In genomic region chr1:213681788-213682340, GRCh38 we compare ENCODE assay signal across 20 cellular contexts.
DNase-seq lines count a peak whose midpoint lies in the region; ATAC-seq and TF ChIP-seq lines count a peak whose summit lies in the region.
"Had no signal": no experiment of that assay in that cellular context is flagged by ENCODE, and none has a peak within 500 bp of the region (broad histone marks: within the 10 kb centered on the region; RNA-seq: fewer than 3 reads in every experiment).

No MANE protein-coding gene starts in this region.

- H4K8ac ChIP-seq in neuronal stem cell (ENCODE audit: low read depth, low read length), result no peak overlapping the region

- no peak overlapping the region for H4K91ac ChIP-seq in neuronal stem cell (ENCODE audit: low read depth, low read length, poor library complexity)

- H3K9me3 ChIP-seq in neuronal stem cell (replicated peaks in 1 of 2; ENCODE audit: control insufficient read depth in 2 of 2, insufficient read depth in 1 of 2, low read depth in 1 of 2, low read length in 2 of 2) (peaks cover 0 to 3% of the 10 kb centered on the region in 2 donors), stomach (no peaks in the 10 kb centered on the region)
- H3K9me3 ChIP-seq in CD4-positive, alpha-beta T cell (ENCODE audit: control insufficient read depth, low read length), result no peaks in the 10 kb centered on the region
- H3K9me3 ChIP-seq: BE2C, BLaER1 had no signal

- no peaks in the 10 kb centered on the region for H3K27me3 ChIP-seq in neuronal stem cell (ENCODE audit: control insufficient read depth in 3 of 3, insufficient read depth in 3 of 3, low read depth in 1 of 3, low read length in 3 of 3)
- no peaks in the 10 kb centered on the region for H3K27me3 ChIP-seq in stomach
- H3K27me3 ChIP-seq in CD4-positive, alpha-beta T cell (ENCODE audit: control insufficient read depth, insufficient read depth, low read length), result no peaks in the 10 kb centered on the region
- H3K27me3 ChIP-seq: BE2C, BLaER1 had no signal

- no peak for TF ChIP-seq CTCF in stomach (IDR thresholded peaks at IDR 0.05)
- no peak for TF ChIP-seq CTCF in CD4-positive, alpha-beta T cell (IDR thresholded peaks at IDR 0.05)

- no peak overlapping the region for H2BK12ac ChIP-seq in neuronal stem cell (ENCODE audit: low read length)

- H3K4me3 ChIP-seq in neuronal stem cell (ENCODE audit: low read length in 2 of 2) (no peak overlapping the region), stomach (no peak overlapping the region)
- H3K4me3 ChIP-seq: BLaER1, GM12878 had no signal

- H3K4me3 Mint-ChIP-seq in CD4-positive, alpha-beta T cell, result no peak overlapping the region
- H3K4me3 Mint-ChIP-seq: CD4-positive, alpha-beta memory T cell; CD8-positive, alpha-beta memory T cell had no signal

- no peak overlapping the region for H3K4me2 ChIP-seq in neuronal stem cell (ENCODE audit: insufficient read depth, low read length, poor library complexity, severe bottlenecking)
- H3K4me2 ChIP-seq: BLaER1 had no signal

- no peak overlapping the region for H2BK120ac ChIP-seq in neuronal stem cell (ENCODE audit: low read depth, low read length)

- DNase-seq in neuronal stem cell (ENCODE audit: low spot score) (no peak), C1 segment of cervical spinal cord (lab: John Stamatoyannopoulos, UW) (no peak), stomach (no peak)
- no peak for DNase-seq in CD4-positive, alpha-beta T cell
- DNase-seq: 8988T; ACHN; BE2C; CD4-positive, alpha-beta memory T cell; CD8-positive, alpha-beta memory T cell; DMS 273 treated with DMSO at 0.1 percent for 48 hours; DMS153; DMS53; DMS79; DND-41; EL; GDM1 had no signal

- peak overlapping the region; percentile 57 for H3K9ac ChIP-seq in neuronal stem cell (ENCODE audit: low read depth, low read length, poor library complexity)
- H3K9ac ChIP-seq: BLaER1 had no signal

- H2AFZ ChIP-seq in neuronal stem cell (ENCODE audit: low read length), result no peak overlapping the region

- H3K36me3 ChIP-seq in neuronal stem cell (replicated peaks in 1 of 2; ENCODE audit: control insufficient read depth in 2 of 2, insufficient read depth in 2 of 2, low read length in 2 of 2), result no peaks in the 10 kb centered on the region
- no peaks in the 10 kb centered on the region for H3K36me3 ChIP-seq in stomach
- H3K36me3 ChIP-seq: BE2C, BLaER1 had no signal

- H3K4ac ChIP-seq in neuronal stem cell (ENCODE audit: low read length), result no peak overlapping the region

- no CpG with 5 or more reads among the region's 3 CpGs for WGBS in neuronal stem cell (ENCODE audit: extremely low coverage in 2 of 2, insufficient read length in 2 of 2, insufficient replicate concordance in 1 of 2), 2 donors
- 84 to 94% (median 89%) methylated on average over 3 of the region's 3 CpGs for WGBS in stomach, 5 donors

- no peak overlapping the region for H3K14ac ChIP-seq in neuronal stem cell (ENCODE audit: low read length)

- H2BK15ac ChIP-seq in neuronal stem cell (ENCODE audit: low read length), result no peak overlapping the region

- TF ChIP-seq RAD21 in Ishikawa (IDR thresholded peaks at IDR 0.05; ENCODE audit: low read depth), result no peak

- H3K4me1 Mint-ChIP-seq in CD4-positive, alpha-beta T cell (ENCODE audit: low read depth), result no peaks in the 10 kb centered on the region
- H3K4me1 Mint-ChIP-seq: CD4-positive, alpha-beta memory T cell; CD8-positive, alpha-beta memory T cell had no signal

- no peaks in the 10 kb centered on the region for H3K9me3 Mint-ChIP-seq in CD4-positive, alpha-beta T cell

- no peak overlapping the region for H3K27ac Mint-ChIP-seq in CD4-positive, alpha-beta T cell
- H3K27ac Mint-ChIP-seq: CD4-positive, alpha-beta memory T cell; CD8-positive, alpha-beta memory T cell had no signal

- intact Hi-C loops in stomach (cut with DNase I; ENCODE audit: low total_unique reads), result no loop called here
- intact Hi-C loops in CD4-positive, alpha-beta T cell (cut with DNase I, micrococcal nuclease), result loop anchor here in 1 of 2 experiments (5.0 kb wide), 1 partner anchor 80 kb away; no protein-coding TSS in a partner anchor

- H2BK5ac ChIP-seq in neuronal stem cell (ENCODE audit: low read length), result no peak overlapping the region

- TF ChIP-seq EP300 in Ishikawa (IDR thresholded peaks at IDR 0.05; ENCODE audit: borderline replicate concordance) (no peak), stomach (IDR thresholded peaks at IDR 0.05) (no peak)

- H3K27ac ChIP-seq in neuronal stem cell (replicated peaks; ENCODE audit: low read length) (no peak overlapping the region), stomach (no peak overlapping the region)
- no peak overlapping the region for H3K27ac ChIP-seq in CD4-positive, alpha-beta T cell (ENCODE audit: low read depth, low read length)
- H3K27ac ChIP-seq: BLaER1, C4-2B had no signal

- no peak overlapping the region for H3K23ac ChIP-seq in neuronal stem cell (ENCODE audit: low read depth, low read length, poor library complexity)

- CTCF ChIA-PET in CD4-positive, alpha-beta T cell (lab: Charles Lee), result no interaction called here

- TF ChIP-seq POLR2A in stomach (IDR thresholded peaks at IDR 0.05), result no peak

- POLR2A ChIA-PET in CD4-positive, alpha-beta T cell (lab: Charles Lee), result no interaction called here

- H3K36me3 Mint-ChIP-seq in CD4-positive, alpha-beta T cell (ENCODE audit: low read depth), result no peaks in the 10 kb centered on the region
- H3K36me3 Mint-ChIP-seq: CD4-positive, alpha-beta memory T cell; CD8-positive, alpha-beta memory T cell had no signal

- no peaks in the 10 kb centered on the region for H3K4me1 ChIP-seq in neuronal stem cell (ENCODE audit: control insufficient read depth in 2 of 2, insufficient read depth in 1 of 2, low read depth in 1 of 2, low read length in 2 of 2)
- no peaks in the 10 kb centered on the region for H3K4me1 ChIP-seq in stomach
- H3K4me1 ChIP-seq: BE2C had no signal

- H3K27me3 Mint-ChIP-seq in CD4-positive, alpha-beta T cell, result no peaks in the 10 kb centered on the region
- H3K27me3 Mint-ChIP-seq: CD4-positive, alpha-beta memory T cell had no signal

- no peak overlapping the region for H2AK5ac ChIP-seq in neuronal stem cell (ENCODE audit: low read depth, low read length)

- H3K18ac ChIP-seq in neuronal stem cell (ENCODE audit: low read length), result no peak overlapping the region

- H3K79me1 ChIP-seq in neuronal stem cell (ENCODE audit: low read depth, low read length), result no peaks in the 10 kb centered on the region

- no peak for ATAC-seq in CD4-positive, alpha-beta T cell (ENCODE audit: poor library complexity)
- ATAC-seq: GM12878 had no signal

TF ChIP-seq in Ishikawa, 13 proteins besides CTCF, POLR2A, EP300 and RAD21:
- TF ChIP-seq CEBPB (IDR thresholded peaks at IDR 0.05) (no peak), ZBTB7A (IDR thresholded peaks at IDR 0.05; ENCODE audit: low read depth) (no peak), TCF12 (IDR thresholded peaks at IDR 0.05; ENCODE audit: low read depth) (no peak), TAF1 (IDR thresholded peaks at IDR 0.05; ENCODE audit: low read depth) (no peak), REST (IDR thresholded peaks at IDR 0.05; ENCODE audit: low read depth) (0 out of 2 replicates have a peak, but pooled peaks have one; percentile 16), TEAD4 (IDR thresholded peaks at IDR 0.05) (no peak), CREB1 (IDR thresholded peaks at IDR 0.05; ENCODE audit: low read depth) (no peak), FOXM1 (IDR thresholded peaks at IDR 0.05; ENCODE audit: borderline replicate concordance, low read depth) (no peak)
TF ChIP-seq in Ishikawa: peak in this region for 1.
